Comparison of ENCODE assay signal across 28 cellular contexts in the genomic region with DNA sequence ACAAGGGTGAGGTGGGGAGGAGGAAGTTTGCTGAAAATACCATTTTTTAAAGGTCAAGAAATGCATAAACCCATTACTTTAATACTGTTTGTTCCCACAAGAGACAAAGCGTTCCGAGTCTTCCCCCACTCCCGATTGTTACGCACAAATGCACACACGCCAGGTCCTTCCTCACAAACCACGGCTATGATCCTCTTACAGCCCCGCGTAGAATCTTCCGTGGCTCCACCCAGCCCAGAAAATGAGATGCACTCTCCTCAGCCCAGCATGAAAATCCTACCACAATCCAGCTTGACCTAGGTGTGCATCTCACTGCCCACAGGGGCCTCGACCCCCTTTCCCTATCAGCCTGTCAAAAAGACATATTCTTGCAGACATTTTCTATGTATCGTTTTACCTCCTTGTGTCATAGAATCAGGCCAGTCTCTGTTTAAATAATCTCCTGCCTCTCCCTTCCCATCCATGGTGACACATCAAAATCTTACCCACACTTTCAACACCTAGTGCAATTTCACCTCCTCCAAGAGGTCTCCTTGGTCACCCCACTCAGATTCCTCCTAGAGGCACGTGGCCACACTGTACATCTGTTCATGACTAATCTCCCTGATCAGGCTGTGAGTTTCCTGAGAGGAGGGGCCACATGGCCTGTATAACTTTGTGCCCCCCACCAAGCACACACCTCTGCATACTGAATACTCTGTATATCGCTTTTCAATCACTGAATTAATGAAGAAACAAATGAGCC.
DNase-seq lines count a peak whose midpoint lies in the region; ATAC-seq and TF ChIP-seq lines count a peak whose summit lies in the region.
"Had no signal": no experiment of that assay in that cellular context is flagged by ENCODE, and none has a peak within 500 bp of the region (broad histone marks: within the 10 kb centered on the region; RNA-seq: fewer than 3 reads in every experiment).

No MANE protein-coding gene starts in this region.

- H3K4me1 ChIP-seq in BLaER1, result peaks cover 43% of the 10 kb centered on the region
- H3K4me1 ChIP-seq: A549, lower lobe of right lung, Peyer's patch, vagina had no signal

- H3K36me3 ChIP-seq in BLaER1 (no peaks in the 10 kb centered on the region), WERI-Rb-1 (no peaks in the 10 kb centered on the region)
- H3K36me3 ChIP-seq: lower lobe of right lung, MG63, Peyer's patch, right lobe of liver, vagina had no signal

- H3K4me3 ChIP-seq in BLaER1, result no peak overlapping the region
- H3K4me3 ChIP-seq in WERI-Rb-1 (ENCODE audit: low read depth, low read length), result peak overlapping the region; percentile 3
- H3K4me3 ChIP-seq: A549, K562, lower lobe of right lung, MG63, Peyer's patch, right lobe of liver, vagina had no signal

- no peaks in the 10 kb centered on the region for H4K20me1 ChIP-seq in BLaER1

- no peak overlapping the region for H3K27ac ChIP-seq in BLaER1
- peak overlapping the region; percentile 68 for H3K27ac ChIP-seq in WERI-Rb-1
- H3K27ac ChIP-seq: A549, lower lobe of right lung, Peyer's patch, right lobe of liver, vagina had no signal

- TF ChIP-seq CTCF in WERI-Rb-1 (IDR thresholded peaks at IDR 0.05; ENCODE audit: low read depth, low read length) (no peak), neural crest cell (conservative IDR thresholded peaks at IDR 0.05) (no peak)

- H3K27me3 Mint-ChIP-seq in neural crest cell (ENCODE audit: low read depth), result no peaks in the 10 kb centered on the region
- no peaks in the 10 kb centered on the region for H3K27me3 Mint-ChIP-seq in stimulated activated naive CD8-positive, alpha-beta T cell treated with anti-CD3 and anti-CD28 coated beads, Interleukin-15, amount 100 ng/mL, for 72 hours
- H3K27me3 Mint-ChIP-seq: activated CD4-positive, alpha-beta memory T cell treated with anti-CD3 and anti-CD28 coated beads for 36 hours; stimulated activated naive CD8-positive, alpha-beta T cell treated with anti-CD3 and anti-CD28 coated beads, Interleukin-15, Interleukin-2, amounts not matched to agents 100 ng/mL and 50 ng/mL, for 24 hours; T-cell had no signal

- no peaks in the 10 kb centered on the region for H3K9me3 Mint-ChIP-seq in neural crest cell
- H3K9me3 Mint-ChIP-seq in stimulated activated naive CD8-positive, alpha-beta T cell treated with anti-CD3 and anti-CD28 coated beads, Interleukin-15, amount 100 ng/mL, for 72 hours, result no peaks in the 10 kb centered on the region
- H3K9me3 Mint-ChIP-seq: activated CD4-positive, alpha-beta memory T cell treated with anti-CD3 and anti-CD28 coated beads for 36 hours; nephron progenitor cell; stimulated activated naive CD8-positive, alpha-beta T cell treated with anti-CD3 and anti-CD28 coated beads, Interleukin-15, Interleukin-2, amounts not matched to agents 100 ng/mL and 50 ng/mL, for 24 hours; T-cell had no signal

- H3K27ac Mint-ChIP-seq in neural crest cell (ENCODE audit: unreplicated experiment), result peak overlapping the region; percentile 24
- H3K27ac Mint-ChIP-seq in stimulated activated naive CD8-positive, alpha-beta T cell treated with anti-CD3 and anti-CD28 coated beads, Interleukin-15, amount 100 ng/mL, for 72 hours, result no peak overlapping the region
- H3K27ac Mint-ChIP-seq: activated CD4-positive, alpha-beta memory T cell treated with anti-CD3 and anti-CD28 coated beads for 36 hours; nephron progenitor cell; stimulated activated naive CD8-positive, alpha-beta T cell treated with anti-CD3 and anti-CD28 coated beads, Interleukin-15, Interleukin-2, amounts not matched to agents 100 ng/mL and 50 ng/mL, for 24 hours; T-cell had no signal

- ATAC-seq in stimulated activated naive CD8-positive, alpha-beta T cell treated with anti-CD3 and anti-CD28 coated beads, Interleukin-15, amount 100 ng/mL, for 72 hours, result no peak
- no peak for ATAC-seq in HG03108 (IDR thresholded peaks at IDR 0.05; ENCODE audit: unreplicated experiment)
- ATAC-seq: activated CD4-positive, CD25-positive, alpha-beta regulatory T cell treated with anti-CD3 and anti-CD28 coated beads, Interleukin-2, amount 50 U/mL, for 24 hours; K562; lower lobe of right lung; right lobe of liver; T-cell had no signal

- DNase-seq in M059J (ENCODE audit: low read depth) (peak; percentile 1), WERI-Rb-1 (peak; percentile 82), neural crest cell (ENCODE audit: low read depth, low spot score) (no peak), DMS53 (lab: John Stamatoyannopoulos, UW) (no peak), T-helper 1 cell (no peak)
- no peak for DNase-seq in stimulated activated naive CD8-positive, alpha-beta T cell treated with anti-CD3 and anti-CD28 coated beads, Interleukin-15, amount 100 ng/mL, for 72 hours
- DNase-seq: activated CD4-positive, alpha-beta memory T cell treated with anti-CD3 and anti-CD28 coated beads for 36 hours; activated CD8-positive, alpha-beta memory T cell treated with anti-CD3 and anti-CD28 coated beads, Interleukin-2, amount 50 U/mL, for 4 hours; activated naive CD4-positive, alpha-beta T cell treated with anti-CD3 and anti-CD28 coated beads, Interleukin-2, amount 50 U/mL, for 16 hours; amniotic stem cell; effector memory CD4-positive, alpha-beta T cell; kidney; lower lobe of right lung; MG63; NCI-H1417 treated with DMSO at 0.1 percent for 48 hours; nephron progenitor cell; Peyer's patch; posterior cingulate gyrus; right lobe of liver; stimulated activated CD4-positive, alpha-beta T cell treated with anti-CD3 and anti-CD28 coated beads, Interleukin-15, amount 100 ng/mL, for 24 hours; T-cell had no signal

- peaks cover 15% of the 10 kb centered on the region for H3K4me1 Mint-ChIP-seq in neural crest cell
- H3K4me1 Mint-ChIP-seq in stimulated activated naive CD8-positive, alpha-beta T cell treated with anti-CD3 and anti-CD28 coated beads, Interleukin-15, amount 100 ng/mL, for 72 hours, result no peaks in the 10 kb centered on the region
- H3K4me1 Mint-ChIP-seq: T-cell had no signal

- no peaks in the 10 kb centered on the region for H3K36me3 Mint-ChIP-seq in neural crest cell (ENCODE audit: low read depth)
- H3K36me3 Mint-ChIP-seq: activated CD4-positive, alpha-beta memory T cell treated with anti-CD3 and anti-CD28 coated beads for 36 hours; T-cell had no signal

- no peak overlapping the region for H3K4me3 Mint-ChIP-seq in neural crest cell
- H3K4me3 Mint-ChIP-seq in stimulated activated naive CD8-positive, alpha-beta T cell treated with anti-CD3 and anti-CD28 coated beads, Interleukin-15, amount 100 ng/mL, for 72 hours, result no peak overlapping the region
- H3K4me3 Mint-ChIP-seq: activated CD4-positive, alpha-beta memory T cell treated with anti-CD3 and anti-CD28 coated beads for 36 hours; nephron progenitor cell; stimulated activated naive CD8-positive, alpha-beta T cell treated with anti-CD3 and anti-CD28 coated beads, Interleukin-15, Interleukin-2, amounts not matched to agents 100 ng/mL and 50 ng/mL, for 24 hours; T-cell had no signal

- H3K27me3 ChIP-seq in BLaER1 (no peaks in the 10 kb centered on the region), WERI-Rb-1 (ENCODE audit: insufficient read depth, low read depth, severe bottlenecking) (no peaks in the 10 kb centered on the region)
- H3K27me3 ChIP-seq: MG63, Peyer's patch, right lobe of liver, vagina had no signal

- H3K9me3 ChIP-seq in BLaER1, result 0 out of 2 replicates have a peak, but pooled peaks cover 2% of the 10 kb centered on the region
- no peaks in the 10 kb centered on the region for H3K9me3 ChIP-seq in WERI-Rb-1 (ENCODE audit: severe bottlenecking)
- H3K9me3 ChIP-seq: A549, lower lobe of right lung, MG63, Peyer's patch, right lobe of liver, vagina had no signal

- H3K4me2 ChIP-seq in BLaER1, result peak overlapping the region; percentile 69
- H3K4me2 ChIP-seq: A549 had no signal

- H3K9ac ChIP-seq in BLaER1, result no peak overlapping the region

Comparison
In these comparisons a context has a peak if more than half of its experiments do, and no peak if none do; other contexts are left out.
1. DNase-seq: peak in M059J (single experiment) and WERI-Rb-1 (single experiment); none in neural crest cell (single experiment), DMS53 (single experiment), T-helper 1 cell (0 of 5) and stimulated activated naive CD8-positive, alpha-beta T cell treated with anti-CD3 and anti-CD28 coated beads, Interleukin-15, amount 100 ng/mL, for 72 hours (0 of 2).